Comparison of ENCODE assay signal across 10 cellular contexts in genomic region chr9:19410195-19410503, GRCh38. TPM values are rescaled to one million over a fixed set of nuclear protein-coding genes. Genes with fewer than 3 reads are reported as not detected.
DNase-seq lines count a peak whose midpoint lies in the region; ATAC-seq and TF ChIP-seq lines count a peak whose summit lies in the region.
"Had no signal": no experiment of that assay in that cellular context is flagged by ENCODE, and none has a peak within 500 bp of the region (broad histone marks: within the 10 kb centered on the region; RNA-seq: fewer than 3 reads in every experiment).

No MANE protein-coding gene starts in this region.

- H3K27ac Mint-ChIP-seq in T-helper 2 cell treated with Interferon-gamma antibody and Interleukin-4, amounts not matched to agents 5 μg/mL and 100 μg/mL, for 36 hours, result no peak overlapping the region

- H3K27me3 Mint-ChIP-seq in T-helper 2 cell treated with Interferon-gamma antibody and Interleukin-4, amounts not matched to agents 5 μg/mL and 100 μg/mL, for 36 hours (ENCODE audit: low read depth), result peaks cover 2% of the 10 kb centered on the region

- peak overlapping the region; percentile 88 for H3K4me3 ChIP-seq in fibroblast of pulmonary artery (replicated peaks; ENCODE audit: low read depth, low read length)
- no peak overlapping the region for H3K4me3 ChIP-seq in skeletal muscle satellite cell (ENCODE audit: low read length)

- no peaks in the 10 kb centered on the region for H3K36me3 Mint-ChIP-seq in T-helper 2 cell treated with Interferon-gamma antibody and Interleukin-4, amounts not matched to agents 5 μg/mL and 100 μg/mL, for 36 hours (ENCODE audit: low read depth)

- DNase-seq in T-helper 2 cell treated with Interferon-gamma antibody and Interleukin-4, amounts not matched to agents 5 μg/mL and 100 μg/mL, for 36 hours (ENCODE audit: low spot score), result no peak
- DNase-seq in T-helper 2 cell, result no peak
- no peak for DNase-seq in fibroblast of pulmonary artery (ENCODE audit: low read depth)
- DNase-seq: brain microvascular endothelial cell, NCI-H526 treated with DMSO at 0.1 percent for 48 hours had no signal

- H3K9me3 ChIP-seq in skeletal muscle satellite cell (replicated peaks; ENCODE audit: low read length), result no peaks in the 10 kb centered on the region

- H3K4me3 Mint-ChIP-seq in T-helper 2 cell treated with Interferon-gamma antibody and Interleukin-4, amounts not matched to agents 5 μg/mL and 100 μg/mL, for 36 hours, result peak overlapping the region; percentile 97

- ATAC-seq in GM18502 (IDR thresholded peaks at IDR 0.05; ENCODE audit: poor library complexity, unreplicated experiment) (no peak), GM21447 (IDR thresholded peaks at IDR 0.05; ENCODE audit: unreplicated experiment) (no peak), GM18870 (IDR thresholded peaks at IDR 0.05; ENCODE audit: unreplicated experiment) (no peak)

- no peaks in the 10 kb centered on the region for H3K9me3 Mint-ChIP-seq in T-helper 2 cell treated with Interferon-gamma antibody and Interleukin-4, amounts not matched to agents 5 μg/mL and 100 μg/mL, for 36 hours

- no peak overlapping the region for H3K9ac ChIP-seq in skeletal muscle satellite cell (ENCODE audit: low read depth, low read length)

- H3K27me3 ChIP-seq in skeletal muscle satellite cell (ENCODE audit: control insufficient read depth, insufficient read depth, low read length), result no peaks in the 10 kb centered on the region
- H3K27me3 ChIP-seq: brain microvascular endothelial cell had no signal

- peaks cover 13% of the 10 kb centered on the region for H3K4me1 Mint-ChIP-seq in T-helper 2 cell treated with Interferon-gamma antibody and Interleukin-4, amounts not matched to agents 5 μg/mL and 100 μg/mL, for 36 hours (ENCODE audit: low read depth)

- H3K4me1 ChIP-seq in skeletal muscle satellite cell (ENCODE audit: control insufficient read depth, insufficient read depth, low read length), result peaks cover 17% of the 10 kb centered on the region

- H3K27ac ChIP-seq in VCaP, result peak overlapping the region; percentile 98
- H3K27ac ChIP-seq: brain microvascular endothelial cell had no signal

- H3K36me3 ChIP-seq in skeletal muscle satellite cell (ENCODE audit: insufficient read depth, low read length), result no peaks in the 10 kb centered on the region
- H3K36me3 ChIP-seq: brain microvascular endothelial cell had no signal

- peak overlapping the region; percentile 96 for H3K4me2 ChIP-seq in skeletal muscle satellite cell (ENCODE audit: low read length)

- no peak for TF ChIP-seq CTCF in VCaP (conservative IDR thresholded peaks at IDR 0.05)
- no peak for TF ChIP-seq CTCF in fibroblast of pulmonary artery (IDR thresholded peaks at IDR 0.05; ENCODE audit: low read length, missing control alignments)

RNA-seq across cellular contexts. Expression of gene ACER2, which starts 1.3 kb away (rescaled TPM):
- 0.51 and 0.87 TPM in 2 replicates for total RNA-seq in skeletal muscle satellite cell (2012; rRNA removed)

RNA-seq across cellular contexts. Expression of gene RPS6, which starts 30.1 kb away (rescaled TPM):
- total RNA-seq in skeletal muscle satellite cell (2012; rRNA removed), result 1,279 and 1,905 TPM in 2 replicates
